24 cellular contexts compared by ENCODE assay signal in the genomic region with DNA sequence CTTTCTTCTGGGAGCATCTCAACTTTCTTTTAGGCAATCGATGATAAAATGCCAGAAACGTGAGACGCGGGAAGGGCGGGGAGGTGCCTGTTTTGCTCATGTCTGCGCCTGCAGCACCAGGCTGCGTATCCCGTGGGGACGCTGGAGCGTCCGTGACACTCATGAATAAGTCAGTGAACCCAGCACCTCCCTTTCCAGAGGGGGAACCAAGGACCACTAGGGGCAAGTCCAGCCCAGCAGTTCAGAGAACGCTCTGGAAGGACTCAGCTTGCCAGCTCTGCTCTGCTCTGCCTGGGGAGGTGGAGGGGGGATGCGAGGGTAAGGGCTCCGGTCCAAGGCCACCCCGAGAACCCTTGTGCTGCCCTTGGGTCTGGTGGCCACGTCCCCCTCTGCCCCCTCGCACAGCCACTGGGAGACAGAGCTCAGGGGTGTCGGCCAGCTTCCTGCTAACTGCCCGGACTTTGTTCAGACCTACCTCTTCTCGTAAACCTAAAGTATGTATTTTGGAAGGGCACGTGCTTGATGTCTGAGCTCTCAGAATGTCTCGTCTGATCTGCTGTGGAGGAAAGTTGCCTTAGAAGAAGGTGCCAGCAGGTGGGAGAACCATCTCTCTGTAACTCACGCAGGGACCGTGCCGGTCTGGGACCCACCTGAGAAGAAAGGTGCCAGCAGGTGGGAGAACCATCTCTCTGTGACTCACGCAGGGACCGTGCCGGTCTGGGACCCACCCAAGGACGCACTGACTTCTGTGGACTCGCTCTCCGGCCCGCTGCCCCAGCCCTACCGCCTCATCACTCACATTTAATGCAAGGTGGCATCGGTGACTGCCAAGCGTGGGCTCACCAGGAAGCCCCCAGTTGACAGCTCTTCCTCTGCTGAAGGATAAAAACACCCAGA. TPM values are rescaled to one million over a fixed set of nuclear protein-coding genes. Genes with fewer than 3 reads are reported as not detected.
A peak's percentile ranks its signal among the peaks of the same experiment; 100 is the strongest.
DNase-seq lines count a peak whose midpoint lies in the region; ATAC-seq, FAIRE-seq and TF ChIP-seq lines count a peak whose summit lies in the region.
"Had no signal": no experiment of that assay in that cellular context is flagged by ENCODE, and none has a peak within 500 bp of the region (broad histone marks: within the 10 kb centered on the region; RNA-seq: fewer than 3 reads in every experiment).

No MANE protein-coding gene starts in this region.

- H3K9me3 ChIP-seq in HepG2 (ENCODE audit: low read length) (no peaks in the 10 kb centered on the region), transverse colon (no peaks in the 10 kb centered on the region)
- H3K9me3 ChIP-seq: MG63, Peyer's patch had no signal

- no peaks in the 10 kb centered on the region for H3K36me3 ChIP-seq in HepG2 (replicated peaks in 1 of 2; ENCODE audit: control insufficient read depth in 1 of 2, insufficient read depth in 2 of 2, low read length in 2 of 2)
- H3K36me3 ChIP-seq in transverse colon, result no peaks in the 10 kb centered on the region
- H3K36me3 ChIP-seq: MG63, Peyer's patch had no signal

- intact Hi-C loops in HepG2 (cut with micrococcal nuclease; ENCODE audit: unreplicated experiment) (no loop called here), transverse colon (cut with DNase I; ENCODE audit: low total_unique reads) (no loop called here)

- peaks cover 7% of the 10 kb centered on the region; the same call in 1 of the 2 replicates for H3K4me1 ChIP-seq in HepG2 (ENCODE audit: insufficient read depth, low read length)
- no peaks in the 10 kb centered on the region for H3K4me1 ChIP-seq in transverse colon
- H3K4me1 ChIP-seq: Peyer's patch had no signal

- POLR2A ChIA-PET in activated naive CD8-positive, alpha-beta T cell treated with anti-CD3 and anti-CD28 coated beads, Interleukin-2, amount 10 ng/mL, durations not matched to agents 7 days and 5 days (lab: Charles Lee), result no interaction called here
- POLR2A ChIA-PET in RWPE1 (lab: Yijun Ruan, JAX; ENCODE audit: low non-redundant PET), result no interaction called here
- POLR2A ChIA-PET in HepG2 (lab: Yijun Ruan, JAX), result no interaction called here

- FAIRE-seq in HepG2 (lab: Jason Lieb, UNC), result no peak
- FAIRE-seq: A204.1 had no signal

- no peak overlapping the region for H2AFZ ChIP-seq in HepG2 (ENCODE audit: low read length)
- H2AFZ ChIP-seq: GM23338 had no signal

- BruUV-seq in HepG2 (replicated peaks; lab: Mats Ljungman, UMichigan), result no TSS peak

- CTCF ChIA-PET in RWPE1 (lab: Yijun Ruan, JAX), result interaction anchor here (1.5 kb wide), 1 partner anchor 21 kb away, joined by 3 read pairs; no protein-coding TSS in a partner anchor
- CTCF ChIA-PET in HepG2 (lab: Yijun Ruan, JAX; ENCODE audit: low intra/inter-chr PET ratio, low total read pairs), result no interaction called here

- TF ChIP-seq CTCF in RWPE1 (conservative IDR thresholded peaks at IDR 0.05; ENCODE audit: low read depth) (no peak), HepG2 (CRISPR knock-in tag; IDR thresholded peaks at IDR 0.05) (no peak), transverse colon (IDR thresholded peaks at IDR 0.05) (no peak)

- no peak for ATAC-seq in activated naive CD8-positive, alpha-beta T cell treated with anti-CD3 and anti-CD28 coated beads, Interleukin-2, amount 10 ng/mL, durations not matched to agents 7 days and 5 days (ENCODE audit: low read depth)
- no peak for ATAC-seq in activated naive CD8-positive, alpha-beta T cell treated with anti-CD3 and anti-CD28 coated beads, Interleukin-2, amount 50 U/mL, for 24 hours
- peak; percentile 19; the same call in 2 of the 3 replicates for ATAC-seq in HepG2
- ATAC-seq: GM23338 had no signal

- H3K27ac Mint-ChIP-seq in activated naive CD8-positive, alpha-beta T cell treated with anti-CD3 and anti-CD28 coated beads, Interleukin-2, amount 10 ng/mL, durations not matched to agents 7 days and 5 days, result no peak overlapping the region
- no peak overlapping the region for H3K27ac Mint-ChIP-seq in activated naive CD8-positive, alpha-beta T cell treated with anti-CD3 and anti-CD28 coated beads, Interleukin-2, amount 50 U/mL, for 24 hours

- no peaks in the 10 kb centered on the region for H3K36me3 Mint-ChIP-seq in activated naive CD8-positive, alpha-beta T cell treated with anti-CD3 and anti-CD28 coated beads, Interleukin-2, amount 10 ng/mL, durations not matched to agents 7 days and 5 days
- no peaks in the 10 kb centered on the region for H3K36me3 Mint-ChIP-seq in activated naive CD8-positive, alpha-beta T cell treated with anti-CD3 and anti-CD28 coated beads, Interleukin-2, amount 50 U/mL, for 24 hours (ENCODE audit: low read depth)
- H3K36me3 Mint-ChIP-seq: CD4-positive, alpha-beta memory T cell had no signal

- peak overlapping the region; percentile 23 for H3K27ac ChIP-seq in RWPE1
- no peak overlapping the region for H3K27ac ChIP-seq in HepG2 (ENCODE audit: extremely low read length, insufficient read depth, low read length)
- H3K27ac ChIP-seq in transverse colon, result no peak overlapping the region
- H3K27ac ChIP-seq: Peyer's patch had no signal

- H3K4me3 ChIP-seq in HepG2 (replicated peaks in 1 of 3; ENCODE audit: insufficient read depth in 1 of 3, low read depth in 2 of 3, low read length in 3 of 3) (no peak overlapping the region), transverse colon (no peak overlapping the region)
- H3K4me3 ChIP-seq: GM23338, MG63, Peyer's patch had no signal

- no peaks in the 10 kb centered on the region for H3K79me2 ChIP-seq in HepG2 (ENCODE audit: insufficient read depth, low read length)

- in situ Hi-C loops in HepG2 (cut with HindIII; ENCODE audit: extremely low pct_ligation_motif_present, low pct_unique_long_range_greater_than_20kb) (no loop called here), transverse colon (cut with MboI; ENCODE audit: low pct_ligation_motif_present in 1 of 4, low pct_unique_long_range_greater_than_20kb in 1 of 4, low sequenced_read_pairs in 3 of 4) (no loop called here)

- H3K4me1 Mint-ChIP-seq in activated naive CD8-positive, alpha-beta T cell treated with anti-CD3 and anti-CD28 coated beads, Interleukin-2, amount 10 ng/mL, durations not matched to agents 7 days and 5 days, result no peaks in the 10 kb centered on the region
- H3K4me1 Mint-ChIP-seq in activated naive CD8-positive, alpha-beta T cell treated with anti-CD3 and anti-CD28 coated beads, Interleukin-2, amount 50 U/mL, for 24 hours, result no peaks in the 10 kb centered on the region
- H3K4me1 Mint-ChIP-seq: CD4-positive, alpha-beta memory T cell; GM23338 had no signal

- DNase-seq in activated naive CD8-positive, alpha-beta T cell treated with anti-CD3 and anti-CD28 coated beads, Interleukin-2, amount 10 ng/mL, durations not matched to agents 7 days and 5 days, result peak; percentile 19
- no peak for DNase-seq in activated naive CD8-positive, alpha-beta T cell treated with anti-CD3 and anti-CD28 coated beads, Interleukin-2, amount 50 U/mL, for 24 hours
- DNase-seq in RWPE1 (ENCODE audit: low spot score) (no peak), HepG2 (ENCODE audit: low spot score) (no peak), transverse colon (peak; percentile 25), ecto neural progenitor cell (ENCODE audit: low spot score) (no peak), GF-D8 (lab: John Stamatoyannopoulos, UW) (no peak), NCI-H2196 (lab: John Stamatoyannopoulos, UW; ENCODE audit: unreplicated experiment) (no peak)
- DNase-seq: CD4-positive, alpha-beta memory T cell; DMS153; GDM1; Kasumi-1; MG63; NCI-H1092; NCI-H146; NCI-H2029 treated with DMSO at 0.1 percent for 48 hours; NCI-H2171; NCI-H446 treated with DMSO at 0.1 percent for 48 hours; NCI-H748 treated with DMSO at 0.1 percent for 48 hours; NK-92 treated with Interleukin-12 subunit alpha and Interleukin-12 subunit beta, amount 100 ng/mL, for 24 hours; SHP77 had no signal

- H3K27me3 Mint-ChIP-seq in activated naive CD8-positive, alpha-beta T cell treated with anti-CD3 and anti-CD28 coated beads, Interleukin-2, amount 10 ng/mL, durations not matched to agents 7 days and 5 days, result peaks cover 2% of the 10 kb centered on the region
- peaks cover 7% of the 10 kb centered on the region for H3K27me3 Mint-ChIP-seq in activated naive CD8-positive, alpha-beta T cell treated with anti-CD3 and anti-CD28 coated beads, Interleukin-2, amount 50 U/mL, for 24 hours

- H3K4me3 Mint-ChIP-seq in activated naive CD8-positive, alpha-beta T cell treated with anti-CD3 and anti-CD28 coated beads, Interleukin-2, amount 10 ng/mL, durations not matched to agents 7 days and 5 days, result no peak overlapping the region
- no peak overlapping the region for H3K4me3 Mint-ChIP-seq in activated naive CD8-positive, alpha-beta T cell treated with anti-CD3 and anti-CD28 coated beads, Interleukin-2, amount 50 U/mL, for 24 hours
- H3K4me3 Mint-ChIP-seq: CD4-positive, alpha-beta memory T cell; GM23338 had no signal

- WGBS in HepG2 (ENCODE audit: low lambda C conversion rate), result 44% methylated on average over 29 of the region's 35 CpGs
- 60 to 70% methylated on average over 4 to 35 of the region's 35 CpGs for WGBS in transverse colon (ENCODE audit: low coverage in 1 of 2), 2 donors

- TF ChIP-seq RAD21 in HepG2 (CRISPR knock-in tag; IDR thresholded peaks at IDR 0.05), result no peak

- no peaks in the 10 kb centered on the region for H4K20me1 ChIP-seq in HepG2 (ENCODE audit: insufficient read depth, low read length)

- TF ChIP-seq POLR2A in HepG2 (IDR thresholded peaks at IDR 0.05; ENCODE audit: insufficient read depth in 1 of 2, low read depth in 2 of 2, low read length in 2 of 2), result no peak
- no peak for TF ChIP-seq POLR2A in transverse colon (IDR thresholded peaks at IDR 0.05)

- no peak overlapping the region for H3K4me2 ChIP-seq in HepG2 (ENCODE audit: low read depth, low read length)
- H3K4me2 ChIP-seq: GM23338 had no signal

- H3K27me3 ChIP-seq in HepG2 (ENCODE audit: control insufficient read depth in 1 of 2, insufficient read depth in 2 of 2, low read length in 2 of 2) (peaks cover 2 to 43% of the 10 kb centered on the region in 2 experiments; a peak in 3 of 5 replicates), transverse colon (peaks cover 4% of the 10 kb centered on the region)
- H3K27me3 ChIP-seq: MG63, Peyer's patch had no signal

- TF ChIP-seq EP300 in HepG2 (IDR thresholded peaks at IDR 0.05; ENCODE audit: low read depth in 2 of 2, low read length in 2 of 2) (no peak), HepG2 (CRISPR knock-in tag; IDR thresholded peaks at IDR 0.05; ENCODE audit: borderline replicate concordance) (no peak), transverse colon (IDR thresholded peaks at IDR 0.05; ENCODE audit: low read depth) (no peak)

- no peaks in the 10 kb centered on the region for H3K9me3 Mint-ChIP-seq in activated naive CD8-positive, alpha-beta T cell treated with anti-CD3 and anti-CD28 coated beads, Interleukin-2, amount 10 ng/mL, durations not matched to agents 7 days and 5 days
- H3K9me3 Mint-ChIP-seq in activated naive CD8-positive, alpha-beta T cell treated with anti-CD3 and anti-CD28 coated beads, Interleukin-2, amount 50 U/mL, for 24 hours, result no peaks in the 10 kb centered on the region
- H3K9me3 Mint-ChIP-seq: CD4-positive, alpha-beta memory T cell; GM23338 had no signal

- H3K9ac ChIP-seq in HepG2 (ENCODE audit: insufficient read depth, low read depth, low read length), result no peak overlapping the region

RNA-seq across cellular contexts. Expression of a gene that starts 34.0 kb away (rescaled TPM):
- 1 to 10 TPM; 1.4 to 1.6 TPM for total RNA-seq in activated naive CD8-positive, alpha-beta T cell treated with anti-CD3 and anti-CD28 coated beads, Interleukin-2, amount 10 ng/mL, durations not matched to agents 7 days and 5 days
- total RNA-seq in HepG2 (2016; rRNA removed; fragmentation: Illumina TruSeq; extraction: Trizol) (0.03 TPM in 1 of 2 replicates, not detected in the other), transverse colon (10 to 100 TPM in 2 of 4 donors, 1 to 10 TPM in 1, under 1 TPM in 1; 0.79 to 27.7 (median 9.4) TPM)
- not detected in 2 replicates for total RNA-seq in HepG2 (2016; cell fraction: cytosol; rRNA removed; fragmentation: Illumina TruSeq; extraction: Trizol; ENCODE audit: low read depth)
- total RNA-seq in HepG2 (2016; cell fraction: insoluble cytoplasmic fraction; rRNA removed; fragmentation: Illumina TruSeq; extraction: Trizol), result not detected in 2 replicates
- total RNA-seq in HepG2 (2016; cell fraction: membrane; rRNA removed; fragmentation: Illumina TruSeq; extraction: Trizol), result not detected in 2 replicates
- total RNA-seq in HepG2 (2016; cell fraction: nucleus; rRNA removed; fragmentation: Illumina TruSeq; extraction: Trizol), result not detected in 2 replicates
- polyA plus RNA-seq in HepG2 (2011; rRNA removed), result 0.01 TPM in 1 of 2 replicates, not detected in the other
- polyA plus RNA-seq in HepG2 (2011; cell fraction: cytosol; rRNA removed), result 0.01 and 0.12 TPM in 2 replicates
- polyA plus RNA-seq in HepG2 (2011; cell fraction: nucleus; rRNA removed), result 0.02 and 0.03 TPM in 2 replicates
- polyA plus RNA-seq in HepG2 (2012), result 0.11 TPM in 1 of 2 replicates, not detected in the other
- polyA plus RNA-seq in HepG2 (2016; cell fraction: cytosol; fragmentation: Illumina TruSeq; extraction: Trizol; ENCODE audit: low read depth), result not detected in 2 replicates
- not detected in 2 replicates for polyA plus RNA-seq in HepG2 (2016; cell fraction: insoluble cytoplasmic fraction; fragmentation: Illumina TruSeq; extraction: Trizol; ENCODE audit: low read depth)
- not detected in 2 replicates for polyA plus RNA-seq in HepG2 (2016; cell fraction: membrane; fragmentation: Illumina TruSeq; extraction: Trizol; ENCODE audit: low read depth)
- polyA plus RNA-seq in HepG2 (2016; cell fraction: nucleus; fragmentation: Illumina TruSeq; extraction: Trizol; ENCODE audit: insufficient read depth, low read depth), result not detected in 2 replicates
- not detected in 2 replicates for polyA minus RNA-seq in HepG2 (2011; rRNA and poly(A)+ RNA removed; ENCODE audit: low replicate concordance)
- not detected in 2 replicates for polyA minus RNA-seq in HepG2 (2011; cell fraction: cytosol; rRNA and poly(A)+ RNA removed)
- 0.12 and 0.13 TPM in 2 replicates for polyA minus RNA-seq in HepG2 (2011; cell fraction: nucleus; rRNA and poly(A)+ RNA removed)

Comparison
In these comparisons a context has a peak if more than half of its experiments do, and no peak if none do; other contexts are left out.
1. DNase-seq: peak in activated naive CD8-positive, alpha-beta T cell treated with anti-CD3 and anti-CD28 coated beads, Interleukin-2, amount 10 ng/mL, durations not matched to agents 7 days and 5 days (single experiment) and transverse colon (single experiment); none in activated naive CD8-positive, alpha-beta T cell treated with anti-CD3 and anti-CD28 coated beads, Interleukin-2, amount 50 U/mL, for 24 hours (single experiment), RWPE1 (single experiment), HepG2 (single experiment), ecto neural progenitor cell (single experiment), GF-D8 (single experiment) and NCI-H2196 (single experiment).